ENCODE assay signal across 10 cellular contexts in genomic region chr10:43105793-43106158, GRCh38. TPM values are rescaled to one million over a fixed set of nuclear protein-coding genes. Genes with fewer than 3 reads are reported as not detected.
DNase-seq lines count a peak whose midpoint lies in the region; ATAC-seq and TF ChIP-seq lines count a peak whose summit lies in the region.
"Had no signal": no experiment of that assay in that cellular context is flagged by ENCODE, and none has a peak within 500 bp of the region (broad histone marks: within the 10 kb centered on the region; RNA-seq: fewer than 3 reads in every experiment).

No MANE protein-coding gene starts in this region.

- H3K4me3 Mint-ChIP-seq in T-helper 1 cell treated with Interleukin-12 subunit alpha and Interleukin-12 subunit beta and Interleukin-4 antibody, amounts not matched to agents 30 μg/mL and 1 μg/mL, for 36 hours, result no peak overlapping the region
- H3K4me3 Mint-ChIP-seq in osteocyte (ENCODE audit: unreplicated experiment), result peak overlapping the region; percentile 73

- H3K4me1 Mint-ChIP-seq in T-helper 1 cell treated with Interleukin-12 subunit alpha and Interleukin-12 subunit beta and Interleukin-4 antibody, amounts not matched to agents 30 μg/mL and 1 μg/mL, for 36 hours (ENCODE audit: low read depth), result peaks cover 16% of the 10 kb centered on the region
- H3K4me1 Mint-ChIP-seq in osteocyte (ENCODE audit: unreplicated experiment), result peaks cover 10% of the 10 kb centered on the region

- ATAC-seq in HG03439 (IDR thresholded peaks at IDR 0.05; ENCODE audit: unreplicated experiment), result peak; percentile 6

- no peaks in the 10 kb centered on the region for H3K36me3 Mint-ChIP-seq in T-helper 1 cell treated with Interleukin-12 subunit alpha and Interleukin-12 subunit beta and Interleukin-4 antibody, amounts not matched to agents 30 μg/mL and 1 μg/mL, for 36 hours (ENCODE audit: low read depth)
- H3K36me3 Mint-ChIP-seq in osteocyte (ENCODE audit: unreplicated experiment), result no peaks in the 10 kb centered on the region

- no peak overlapping the region for H3K27ac ChIP-seq in coronary artery
- H3K27ac ChIP-seq: foreskin keratinocyte, SJSA1 had no signal

- H3K4me3 ChIP-seq in coronary artery, result peak overlapping the region; percentile 76

- no peaks in the 10 kb centered on the region for H3K9me3 Mint-ChIP-seq in T-helper 1 cell treated with Interleukin-12 subunit alpha and Interleukin-12 subunit beta and Interleukin-4 antibody, amounts not matched to agents 30 μg/mL and 1 μg/mL, for 36 hours
- H3K9me3 Mint-ChIP-seq in osteocyte (ENCODE audit: unreplicated experiment), result no peaks in the 10 kb centered on the region

- peak overlapping the region; percentile 59 for H3K27ac Mint-ChIP-seq in T-helper 1 cell treated with Interleukin-12 subunit alpha and Interleukin-12 subunit beta and Interleukin-4 antibody, amounts not matched to agents 30 μg/mL and 1 μg/mL, for 36 hours
- H3K27ac Mint-ChIP-seq in osteocyte (ENCODE audit: unreplicated experiment), result no peak overlapping the region

- no peak for DNase-seq in T-helper 1 cell
- no peak for DNase-seq in coronary artery (ENCODE audit: low spot score)
- DNase-seq in osteocyte (ENCODE audit: extremely low spot score, unreplicated experiment), result no peak
- no peak for DNase-seq in OCI-M2 (lab: John Stamatoyannopoulos, UW; ENCODE audit: unreplicated experiment)
- no peak for DNase-seq in retina
- no peak for DNase-seq in activated effector memory CD4-positive, alpha-beta T cell treated with anti-CD3 and anti-CD28 coated beads, Interleukin-2, amount 50 U/mL, for 16 hours

- TF ChIP-seq CTCF in coronary artery (IDR thresholded peaks at IDR 0.05) (no peak), osteocyte (IDR thresholded peaks at IDR 0.05) (no peak)

- H3K27me3 Mint-ChIP-seq in T-helper 1 cell treated with Interleukin-12 subunit alpha and Interleukin-12 subunit beta and Interleukin-4 antibody, amounts not matched to agents 30 μg/mL and 1 μg/mL, for 36 hours (ENCODE audit: low read depth), result peaks cover 22% of the 10 kb centered on the region
- peaks cover 12% of the 10 kb centered on the region for H3K27me3 Mint-ChIP-seq in osteocyte (ENCODE audit: unreplicated experiment)

RNA-seq across cellular contexts. Expression of gene RET, which starts 28.9 kb away (rescaled TPM):
- 0.43 and 1.1 TPM in 2 replicates for total RNA-seq in osteocyte
- total RNA-seq: SJSA1 had no signal

RNA-seq across cellular contexts. Expression of gene CSGALNACT2, which starts 32.5 kb away (rescaled TPM):
- 36.6 and 38.7 TPM in 2 replicates for total RNA-seq in osteocyte
